In genomic region chr4:1726146-1726934, GRCh38 we compare ENCODE assay signal across 8 cellular contexts. TPM values are rescaled to one million over a fixed set of nuclear protein-coding genes. Genes with fewer than 3 reads are reported as not detected.
A peak's percentile ranks its signal among the peaks of the same experiment; 100 is the strongest.
DNase-seq lines count a peak whose midpoint lies in the region; ATAC-seq and TF ChIP-seq lines count a peak whose summit lies in the region.

No MANE protein-coding gene starts in this region.

- H3K4me1 ChIP-seq in Caco-2 (peaks cover 6% of the 10 kb centered on the region; the same call in 1 of the 2 replicates), mesodermal cell (ENCODE audit: control insufficient read depth, insufficient read depth, low read length, poor library complexity, severe bottlenecking) (peaks cover 38% of the 10 kb centered on the region)

- CTCF ChIA-PET in Caco-2 (lab: Charles Lee) = interaction anchor here (0.5 to 2.7 kb wide), 4 partner anchors 14 to 59 kb away, joined by 3 to 15 read pairs (median 5); partner anchors contain the start of gene SLBP
- CTCF ChIA-PET in activated CD8-positive, alpha-beta memory T cell treated with anti-CD3 and anti-CD28 coated beads, Interleukin-2, amount 10 ng/mL, durations not matched to agents 7 days and 5 days (lab: Charles Lee) = interaction anchor here (0.8 to 15.1 kb wide), 7 partner anchors 12 to 687 kb away, joined by 3 to 278 read pairs (median 9); partner anchors contain the start of gene SLBP

- H3K36me3 ChIP-seq in Caco-2 (ENCODE audit: control insufficient read depth, insufficient read depth, low read length) (peaks cover 5% of the 10 kb centered on the region), mesodermal cell (ENCODE audit: control insufficient read depth, insufficient read depth, low read length) (peaks cover 72% of the 10 kb centered on the region)

- intact Hi-C loops in Caco-2 (cut with micrococcal nuclease; ENCODE audit: unreplicated experiment) = loop anchor here (1.0 to 2.0 kb wide), 2 partner anchors 14 to 33 kb away; partner anchors contain the start of gene SLBP

- H3K4me1 Mint-ChIP-seq in Caco-2 (ENCODE audit: low read depth, unreplicated experiment) = peaks cover 11% of the 10 kb centered on the region
- peaks cover 69% of the 10 kb centered on the region for H3K4me1 Mint-ChIP-seq in activated CD8-positive, alpha-beta memory T cell treated with anti-CD3 and anti-CD28 coated beads, Interleukin-2, amount 10 ng/mL, durations not matched to agents 7 days and 5 days
- peaks cover 39 to 43% of the 10 kb centered on the region in 2 donors for H3K4me1 Mint-ChIP-seq in effector memory CD8-positive, alpha-beta T cell (ENCODE audit: low read depth in 2 of 2)

- peak; percentile 83 to 89 for DNase-seq in Caco-2
- DNase-seq in HL-60 (ENCODE audit: low read depth in 1 of 2, low spot score in 1 of 2) = peak in 1 of 2 experiments; percentile 91
- DNase-seq in NOMO-1 treated with DMSO at 0.1 percent for 48 hours (lab: John Stamatoyannopoulos, UW; ENCODE audit: unreplicated experiment) = peak; percentile 66
- peak; percentile 92 for DNase-seq in activated CD8-positive, alpha-beta memory T cell treated with anti-CD3 and anti-CD28 coated beads, Interleukin-2, amount 10 ng/mL, durations not matched to agents 7 days and 5 days
- peak; percentile 90 to 93 (median 92) for DNase-seq in effector memory CD8-positive, alpha-beta T cell
- DNase-seq in stimulated activated CD8-positive, alpha-beta memory T cell treated with anti-CD3 and anti-CD28 coated beads, Interleukin-2, amount 100 ng/mL, for 48 hours (ENCODE audit: low read depth in 2 of 2) = peak; percentile 77 to 84

- H3K9me3 Mint-ChIP-seq in Caco-2 (ENCODE audit: unreplicated experiment) = no peaks in the 10 kb centered on the region
- H3K9me3 Mint-ChIP-seq in activated CD8-positive, alpha-beta memory T cell treated with anti-CD3 and anti-CD28 coated beads, Interleukin-2, amount 10 ng/mL, durations not matched to agents 7 days and 5 days (ENCODE audit: low read depth) = no peaks in the 10 kb centered on the region
- no peaks in the 10 kb centered on the region for H3K9me3 Mint-ChIP-seq in effector memory CD8-positive, alpha-beta T cell

- H3K27ac ChIP-seq in HL-60 (replicated peaks) = peak overlapping the region; percentile 69
- H3K27ac ChIP-seq in mesodermal cell (ENCODE audit: low read depth, low read length, severe bottlenecking) = peak overlapping the region; percentile 43

- ATAC-seq in activated CD8-positive, alpha-beta memory T cell treated with anti-CD3 and anti-CD28 coated beads, Interleukin-2, amount 10 ng/mL, durations not matched to agents 7 days and 5 days = peak; percentile 26
- ATAC-seq in effector memory CD8-positive, alpha-beta T cell (replicated peaks) = peak; percentile 47
- no peak for ATAC-seq in GM21619 (IDR thresholded peaks at IDR 0.05; ENCODE audit: unreplicated experiment)

- H3K27me3 ChIP-seq in Caco-2 (replicated peaks; ENCODE audit: control insufficient read depth, insufficient read depth, low read length) (no peaks in the 10 kb centered on the region), HL-60 (ENCODE audit: insufficient read depth, poor library complexity, severe bottlenecking) (no peaks in the 10 kb centered on the region)

- H3K27me3 Mint-ChIP-seq in Caco-2 (ENCODE audit: insufficient read depth, unreplicated experiment) = no peaks in the 10 kb centered on the region
- no peaks in the 10 kb centered on the region for H3K27me3 Mint-ChIP-seq in activated CD8-positive, alpha-beta memory T cell treated with anti-CD3 and anti-CD28 coated beads, Interleukin-2, amount 10 ng/mL, durations not matched to agents 7 days and 5 days
- H3K27me3 Mint-ChIP-seq in effector memory CD8-positive, alpha-beta T cell = no peaks in the 10 kb centered on the region

- WGBS in mesodermal cell (ENCODE audit: insufficient coverage in 2 of 2), 2 experiments = 66 to 67% methylated on average over 12 to 17 of the region's 17 CpGs

- peaks cover 86% of the 10 kb centered on the region for H3K36me3 Mint-ChIP-seq in Caco-2 (ENCODE audit: insufficient read depth, unreplicated experiment)
- peaks cover 81% of the 10 kb centered on the region for H3K36me3 Mint-ChIP-seq in activated CD8-positive, alpha-beta memory T cell treated with anti-CD3 and anti-CD28 coated beads, Interleukin-2, amount 10 ng/mL, durations not matched to agents 7 days and 5 days
- peaks cover 50% of the 10 kb centered on the region for H3K36me3 Mint-ChIP-seq in effector memory CD8-positive, alpha-beta T cell (ENCODE audit: insufficient read depth)

- H3K9me3 ChIP-seq in Caco-2 = no peaks in the 10 kb centered on the region
- H3K9me3 ChIP-seq in mesodermal cell (ENCODE audit: control insufficient read depth, low read length) = no peaks in the 10 kb centered on the region

- POLR2A ChIA-PET in Caco-2 (lab: Charles Lee) = no interaction called here

- no TSS peak for BruUV-seq in Caco-2 (replicated peaks; lab: Mats Ljungman, UMichigan)

- H3K27ac Mint-ChIP-seq in Caco-2 (ENCODE audit: unreplicated experiment) = peak overlapping the region; percentile 81
- H3K27ac Mint-ChIP-seq in activated CD8-positive, alpha-beta memory T cell treated with anti-CD3 and anti-CD28 coated beads, Interleukin-2, amount 10 ng/mL, durations not matched to agents 7 days and 5 days = peak overlapping the region; percentile 74
- peak overlapping the region; percentile 73 to 77 for H3K27ac Mint-ChIP-seq in effector memory CD8-positive, alpha-beta T cell

- H3K4me3 Mint-ChIP-seq in Caco-2 (ENCODE audit: unreplicated experiment) = no peak overlapping the region
- H3K4me3 Mint-ChIP-seq in activated CD8-positive, alpha-beta memory T cell treated with anti-CD3 and anti-CD28 coated beads, Interleukin-2, amount 10 ng/mL, durations not matched to agents 7 days and 5 days = no peak overlapping the region
- peak overlapping the region in 1 of 2 donors; percentile 22 for H3K4me3 Mint-ChIP-seq in effector memory CD8-positive, alpha-beta T cell

- H3K4me3 ChIP-seq in Caco-2 (ENCODE audit: low read depth, low read length) = no peak overlapping the region
- no peak overlapping the region for H3K4me3 ChIP-seq in HL-60 (replicated peaks; ENCODE audit: insufficient read depth, low read length)
- no peak overlapping the region for H3K4me3 ChIP-seq in mesodermal cell (ENCODE audit: extremely low read depth, insufficient read depth, low read length, poor library complexity, severe bottlenecking)

- peak; percentile 89 to 94 for TF ChIP-seq CTCF in Caco-2 (IDR thresholded peaks at IDR 0.05; ENCODE audit: insufficient read depth in 1 of 2, low read depth in 1 of 2, low read length in 1 of 2, severe bottlenecking in 1 of 2, unreplicated experiment in 1 of 2)
- peak; percentile 99 for TF ChIP-seq CTCF in HL-60 (IDR thresholded peaks at IDR 0.05; ENCODE audit: insufficient read depth, low read length)

RNA-seq across cellular contexts. Expression of gene TACC3, which starts 5.0 kb away (rescaled TPM):
- 104 and 106 TPM in 2 replicates for total RNA-seq in Caco-2 (2022)
- 100 to 1,000 TPM; 246 to 315 TPM for total RNA-seq in activated CD8-positive, alpha-beta memory T cell treated with anti-CD3 and anti-CD28 coated beads, Interleukin-2, amount 10 ng/mL, durations not matched to agents 7 days and 5 days
- 104 TPM for polyA plus RNA-seq in mesodermal cell (2013, experiment 1 of 2)
- polyA plus RNA-seq in mesodermal cell (2013, experiment 2 of 2) = 91.8 TPM

RNA-seq across cellular contexts. Expression of gene TMEM129, which starts 5.2 kb away (rescaled TPM):
- 36.5 and 39.0 TPM in 2 replicates for total RNA-seq in Caco-2 (2022)
- total RNA-seq in activated CD8-positive, alpha-beta memory T cell treated with anti-CD3 and anti-CD28 coated beads, Interleukin-2, amount 10 ng/mL, durations not matched to agents 7 days and 5 days = 10 to 100 TPM; 22.5 to 24.7 TPM
- 36.1 TPM for polyA plus RNA-seq in mesodermal cell (2013, experiment 1 of 2)
- polyA plus RNA-seq in mesodermal cell (2013, experiment 2 of 2) = 27.0 TPM

RNA-seq across cellular contexts. Expression of gene SLBP, which starts 14.2 kb away (rescaled TPM):
- 113 and 116 TPM in 2 replicates for total RNA-seq in Caco-2 (2022)
- total RNA-seq in activated CD8-positive, alpha-beta memory T cell treated with anti-CD3 and anti-CD28 coated beads, Interleukin-2, amount 10 ng/mL, durations not matched to agents 7 days and 5 days = 100 to 1,000 TPM; 133 to 137 TPM
- 67.9 TPM for polyA plus RNA-seq in mesodermal cell (2013, experiment 1 of 2)
- 67.2 TPM for polyA plus RNA-seq in mesodermal cell (2013, experiment 2 of 2)

RNA-seq across cellular contexts. Expression of gene FAM53A, which starts 42.2 kb away (rescaled TPM):
- total RNA-seq in Caco-2 (2022) = 4.1 and 5.2 TPM in 2 replicates
- total RNA-seq in activated CD8-positive, alpha-beta memory T cell treated with anti-CD3 and anti-CD28 coated beads, Interleukin-2, amount 10 ng/mL, durations not matched to agents 7 days and 5 days = 1 to 10 TPM in 1 of 2 experiments, under 1 TPM in 1; 0.23 to 1.6 TPM
- polyA plus RNA-seq in mesodermal cell (2013, experiment 1 of 2) = 2.0 TPM
- 1.1 TPM for polyA plus RNA-seq in mesodermal cell (2013, experiment 2 of 2)
